14 cellular contexts compared by ENCODE assay signal in the genomic region with DNA sequence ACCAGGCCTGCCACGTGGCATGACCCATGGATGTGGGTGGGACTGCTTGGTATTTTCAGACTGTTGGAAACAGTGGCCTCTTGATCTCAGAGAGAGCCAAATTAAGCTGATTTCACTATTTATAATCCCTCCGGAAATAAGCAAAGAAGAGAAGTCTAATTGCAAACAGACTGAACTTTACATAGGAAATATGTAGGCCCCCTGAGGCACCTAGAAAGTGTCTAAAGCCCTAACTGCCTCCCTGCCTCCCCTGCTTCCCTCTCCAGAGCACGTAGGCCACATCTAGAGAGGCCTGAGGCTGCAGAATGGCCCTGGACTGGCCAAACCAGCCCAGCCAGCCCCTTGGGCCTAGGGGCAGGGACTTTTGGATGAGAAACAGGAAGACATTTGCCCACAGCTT.
DNase-seq lines count a peak whose midpoint lies in the region; ATAC-seq and TF ChIP-seq lines count a peak whose summit lies in the region.
"Had no signal": no experiment of that assay in that cellular context is flagged by ENCODE, and none has a peak within 500 bp of the region (broad histone marks: within the 10 kb centered on the region; RNA-seq: fewer than 3 reads in every experiment).

No MANE protein-coding gene starts in this region.

- no peaks in the 10 kb centered on the region for H4K20me1 ChIP-seq in neural progenitor cell (ENCODE audit: low read depth)

- H3K4me1 Mint-ChIP-seq in neural progenitor cell = peaks cover 51% of the 10 kb centered on the region

- H3K4me1 ChIP-seq in heart right ventricle (peaks cover 27 to 90% (median 69%) of the 10 kb centered on the region in 9 donors), esophagus muscularis mucosa (peaks cover 67 to 95% (median 93%) of the 10 kb centered on the region in 4 donors), neural progenitor cell (no peaks in the 10 kb centered on the region), uterus (peaks cover 12 to 38% of the 10 kb centered on the region in 2 donors)

- no peaks in the 10 kb centered on the region for H3K79me2 ChIP-seq in neural progenitor cell (ENCODE audit: low read depth)

- DNase-seq in heart right ventricle (no peak), left ventricle myocardium superior (no peak), esophagus muscularis mucosa (ENCODE audit: extremely low spot score) (no peak), neural progenitor cell (ENCODE audit: low spot score) (no peak), uterus (no peak), T-helper 2 cell (no peak)
- DNase-seq: ACHN, activated gamma-delta T cell treated with Interleukin-2 at 50 U/mL for 16 hours, MG63, NCI-H2171 treated with DMSO at 0.1 percent for 48 hours had no signal

- no peak for TF ChIP-seq EP300 in esophagus muscularis mucosa (IDR thresholded peaks at IDR 0.05)

- H3K4me3 ChIP-seq in heart right ventricle (no peak overlapping the region), esophagus muscularis mucosa (no peak overlapping the region), neural progenitor cell (no peak overlapping the region), uterus (no peak overlapping the region)
- H3K4me3 ChIP-seq: cardiac muscle cell, GM12878, MG63 had no signal

- TF ChIP-seq CTCF in heart right ventricle (IDR thresholded peaks at IDR 0.05) (no peak), esophagus muscularis mucosa (IDR thresholded peaks at IDR 0.05) (no peak), neural progenitor cell (IDR thresholded peaks at IDR 0.05) (no peak), uterus (IDR thresholded peaks at IDR 0.05) (no peak)

- no peak overlapping the region for H3K4me3 Mint-ChIP-seq in neural progenitor cell

- H3K9ac ChIP-seq in neural progenitor cell = no peak overlapping the region

- H3K9me3 ChIP-seq in heart right ventricle (no peaks in the 10 kb centered on the region), esophagus muscularis mucosa (no peaks in the 10 kb centered on the region), neural progenitor cell (ENCODE audit: low read depth) (no peaks in the 10 kb centered on the region), uterus (no peaks in the 10 kb centered on the region)
- H3K9me3 ChIP-seq: MG63 had no signal

- peaks cover 3% of the 10 kb centered on the region for H3K27me3 Mint-ChIP-seq in neural progenitor cell (ENCODE audit: insufficient read depth, low read depth)

- intact Hi-C loops in heart right ventricle (cut with DNase I) (loop anchor here in 3 of 10 donors (5.0 to 10.0 kb wide), 3 partner anchors 123 to 424 kb away; partner anchors contain the start of gene ZFP36L1 (in 1 of the 3)), left ventricle myocardium superior (cut with micrococcal nuclease) (no loop called here), esophagus muscularis mucosa (cut with DNase I) (loop anchor here (5.0 kb wide), 1 partner anchor 417 kb away; no protein-coding TSS in a partner anchor), uterus (cut with DNase I; ENCODE audit: low total_unique reads) (no loop called here)

- H3K27ac ChIP-seq in heart right ventricle = peak overlapping the region in 9 of 10 donors; percentile 8 to 74 (median 66)
- peak overlapping the region; percentile 78 to 89 (median 87) for H3K27ac ChIP-seq in esophagus muscularis mucosa (replicated peaks in 1 of 4)
- H3K27ac ChIP-seq in neural progenitor cell = no peak overlapping the region
- H3K27ac ChIP-seq in uterus = peak overlapping the region; percentile 88 to 94
- H3K27ac ChIP-seq: cardiac muscle cell had no signal

- H3K36me3 ChIP-seq in heart right ventricle (no peaks in the 10 kb centered on the region), esophagus muscularis mucosa (no peaks in the 10 kb centered on the region), neural progenitor cell (no peaks in the 10 kb centered on the region), uterus (no peaks in the 10 kb centered on the region)
- H3K36me3 ChIP-seq: cardiac muscle cell, MG63 had no signal

- H3F3A ChIP-seq in neural progenitor cell (ENCODE audit: low read depth) = peaks cover 15% of the 10 kb centered on the region

- H3K27me3 ChIP-seq in heart right ventricle (no peaks in the 10 kb centered on the region), esophagus muscularis mucosa (no peaks in the 10 kb centered on the region), neural progenitor cell (no peaks in the 10 kb centered on the region), uterus (no peaks in the 10 kb centered on the region)
- H3K27me3 ChIP-seq: cardiac muscle cell, MG63 had no signal

- TF ChIP-seq POLR2A in esophagus muscularis mucosa (IDR thresholded peaks at IDR 0.05; ENCODE audit: low read depth) = no peak
- TF ChIP-seq POLR2A in uterus (IDR thresholded peaks at IDR 0.05) = no peak

- no peak overlapping the region for H2AFZ ChIP-seq in neural progenitor cell (replicated peaks)

- peaks cover 2% of the 10 kb centered on the region for H3K36me3 Mint-ChIP-seq in neural progenitor cell

- H3K4me2 ChIP-seq in neural progenitor cell = no peak overlapping the region

- H3K27ac Mint-ChIP-seq in neural progenitor cell = peak overlapping the region; percentile 67

- WGBS in heart right ventricle, 2 donors = 61 to 68% methylated on average over 3 of the region's 3 CpGs
- 65% methylated on average over 3 of the region's 3 CpGs for WGBS in esophagus muscularis mucosa

- ATAC-seq in heart right ventricle = no peak
- no peak for ATAC-seq in left ventricle myocardium superior
- ATAC-seq in HG02970 (IDR thresholded peaks at IDR 0.05; ENCODE audit: low FRiP score, unreplicated experiment) = no peak
- ATAC-seq in GM18502 (IDR thresholded peaks at IDR 0.05; ENCODE audit: poor library complexity, unreplicated experiment) = no peak
- ATAC-seq: GM12878 had no signal

- H3K9me3 Mint-ChIP-seq in neural progenitor cell = peaks cover 3% of the 10 kb centered on the region
